Comparison of ENCODE assay signal across 22 cellular contexts in the genomic region with DNA sequence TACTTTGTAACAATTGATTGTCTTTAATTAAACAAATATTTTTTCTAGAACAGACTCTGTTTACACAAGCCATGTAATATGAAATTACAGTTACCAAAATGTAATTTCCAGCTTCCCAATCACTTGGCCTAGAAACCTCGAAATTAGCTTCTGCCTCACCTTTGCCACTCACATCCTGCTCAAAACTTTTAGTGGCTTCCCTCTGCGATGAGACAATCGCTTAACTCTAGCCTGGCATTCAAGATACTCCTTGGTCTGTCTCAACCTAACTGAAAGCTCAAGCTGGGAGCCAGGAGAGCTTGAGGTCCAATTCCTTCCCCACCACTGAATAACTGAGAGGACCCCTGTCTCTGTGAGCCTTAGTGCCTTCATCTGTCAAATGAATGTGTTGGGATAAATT. TPM values are rescaled to one million over a fixed set of nuclear protein-coding genes. Genes with fewer than 3 reads are reported as not detected.
"Had no signal": no experiment of that assay in that cellular context is flagged by ENCODE, and none has a peak within 500 bp of the region (broad histone marks: within the 10 kb centered on the region; RNA-seq: fewer than 3 reads in every experiment).

No MANE protein-coding gene starts in this region.

- H3K4me3 ChIP-seq: ascending aorta, gastroesophageal sphincter, heart left ventricle, left lung, prostate gland, right atrium auricular region, tibial artery had no signal

- H3K27me3 Mint-ChIP-seq: activated CD4-positive, alpha-beta memory T cell treated with anti-CD3 and anti-CD28 coated beads, Interleukin-2, amount 10 ng/mL, durations not matched to agents 7 days and 5 days; activated CD4-positive, alpha-beta T cell treated with anti-CD3 and anti-CD28 coated beads for 36 hours had no signal

- ATAC-seq: activated CD4-positive, alpha-beta T cell treated with anti-CD3 and anti-CD28 coated beads for 36 hours; activated CD8-positive, alpha-beta memory T cell treated with anti-CD3 and anti-CD28 coated beads, Interleukin-2, amount 10 ng/mL, durations not matched to agents 7 days and 5 days; esophagus mucosa; gastroesophageal sphincter; heart left ventricle; left lung had no signal

- H3K4me1 ChIP-seq: ascending aorta, gastroesophageal sphincter, left lung, prostate gland, right atrium auricular region, tibial artery had no signal

- H3K27ac Mint-ChIP-seq: activated CD4-positive, alpha-beta memory T cell treated with anti-CD3 and anti-CD28 coated beads, Interleukin-2, amount 10 ng/mL, durations not matched to agents 7 days and 5 days; activated CD4-positive, alpha-beta T cell treated with anti-CD3 and anti-CD28 coated beads for 36 hours; activated CD8-positive, alpha-beta memory T cell treated with anti-CD3 and anti-CD28 coated beads, Interleukin-2, amount 10 ng/mL, durations not matched to agents 7 days and 5 days had no signal

- H3K9me3 Mint-ChIP-seq: activated CD4-positive, alpha-beta memory T cell treated with anti-CD3 and anti-CD28 coated beads, Interleukin-2, amount 10 ng/mL, durations not matched to agents 7 days and 5 days; neural crest cell had no signal

- FAIRE-seq: bronchial epithelial cell, urothelium cell line had no signal

- H3K4me3 Mint-ChIP-seq: activated CD4-positive, alpha-beta memory T cell treated with anti-CD3 and anti-CD28 coated beads, Interleukin-2, amount 10 ng/mL, durations not matched to agents 7 days and 5 days; activated CD4-positive, alpha-beta T cell treated with anti-CD3 and anti-CD28 coated beads for 36 hours; activated CD8-positive, alpha-beta memory T cell treated with anti-CD3 and anti-CD28 coated beads, Interleukin-2, amount 10 ng/mL, durations not matched to agents 7 days and 5 days; neural crest cell had no signal

- H3K36me3 ChIP-seq: ascending aorta, gastroesophageal sphincter, heart left ventricle, left lung, prostate gland, right atrium auricular region, tibial artery had no signal

- H3K27me3 ChIP-seq: ascending aorta, gastroesophageal sphincter, heart left ventricle, left lung, right atrium auricular region, tibial artery had no signal

- H3K27ac ChIP-seq: ascending aorta, gastroesophageal sphincter, heart left ventricle, left lung, prostate gland, right atrium auricular region, tibial artery had no signal

- H3K9me3 ChIP-seq: ascending aorta, gastroesophageal sphincter, heart left ventricle, left lung, prostate gland, right atrium auricular region, tibial artery had no signal

- DNase-seq: activated CD4-positive, alpha-beta memory T cell treated with anti-CD3 and anti-CD28 coated beads, Interleukin-2, amount 10 ng/mL, durations not matched to agents 7 days and 5 days; activated CD4-positive, alpha-beta T cell treated with anti-CD3 and anti-CD28 coated beads for 36 hours; activated CD8-positive, alpha-beta memory T cell treated with anti-CD3 and anti-CD28 coated beads, Interleukin-2, amount 10 ng/mL, durations not matched to agents 7 days and 5 days; activated naive CD4-positive, alpha-beta T cell; cerebellar nuclear complex; cortex of kidney; heart left ventricle; left lung; stimulated activated CD4-positive, alpha-beta T cell treated with anti-CD3 and anti-CD28 coated beads, Interleukin-2, amount 100 ng/mL, for 24 hours; stimulated activated naive CD4-positive, alpha-beta T cell treated with Interleukin-2 at 50 U/mL for 16 hours; substantia nigra; T-helper 2 cell; tibial artery had no signal

RNA-seq across cellular contexts. Expression of gene GFI1, which starts 42.8 kb away (rescaled TPM):
- total RNA-seq: ascending aorta, lung microvascular endothelial cell had no signal
